In the genomic region with DNA sequence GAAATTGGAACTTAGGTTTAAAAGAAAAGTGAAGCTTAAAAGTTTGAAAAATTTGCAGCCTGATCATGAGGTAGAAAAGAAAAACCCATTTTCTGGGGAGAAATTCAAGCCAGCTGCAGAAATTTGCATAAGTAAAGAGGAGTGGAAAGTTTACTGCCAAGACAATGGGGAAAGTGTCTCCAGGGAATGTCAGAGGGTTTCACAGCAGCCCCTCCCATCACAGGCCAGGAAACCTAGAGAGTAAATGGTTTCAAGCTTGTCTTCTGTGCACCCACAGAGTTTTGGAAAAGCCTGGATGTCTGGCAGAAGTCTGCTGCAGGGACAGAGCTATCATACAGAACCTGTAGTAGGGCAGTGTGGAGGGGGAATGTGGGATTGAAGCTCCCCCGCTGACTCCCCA, we compare ENCODE assay signal across 1 cellular context.
TF ChIP-seq lines count a peak whose summit lies in the region.

No MANE protein-coding gene starts in this region.

TF ChIP-seq in GM23338, 12 proteins besides CTCF, POLR2A, EP300 and RAD21:
- TF ChIP-seq, protein P1, sequence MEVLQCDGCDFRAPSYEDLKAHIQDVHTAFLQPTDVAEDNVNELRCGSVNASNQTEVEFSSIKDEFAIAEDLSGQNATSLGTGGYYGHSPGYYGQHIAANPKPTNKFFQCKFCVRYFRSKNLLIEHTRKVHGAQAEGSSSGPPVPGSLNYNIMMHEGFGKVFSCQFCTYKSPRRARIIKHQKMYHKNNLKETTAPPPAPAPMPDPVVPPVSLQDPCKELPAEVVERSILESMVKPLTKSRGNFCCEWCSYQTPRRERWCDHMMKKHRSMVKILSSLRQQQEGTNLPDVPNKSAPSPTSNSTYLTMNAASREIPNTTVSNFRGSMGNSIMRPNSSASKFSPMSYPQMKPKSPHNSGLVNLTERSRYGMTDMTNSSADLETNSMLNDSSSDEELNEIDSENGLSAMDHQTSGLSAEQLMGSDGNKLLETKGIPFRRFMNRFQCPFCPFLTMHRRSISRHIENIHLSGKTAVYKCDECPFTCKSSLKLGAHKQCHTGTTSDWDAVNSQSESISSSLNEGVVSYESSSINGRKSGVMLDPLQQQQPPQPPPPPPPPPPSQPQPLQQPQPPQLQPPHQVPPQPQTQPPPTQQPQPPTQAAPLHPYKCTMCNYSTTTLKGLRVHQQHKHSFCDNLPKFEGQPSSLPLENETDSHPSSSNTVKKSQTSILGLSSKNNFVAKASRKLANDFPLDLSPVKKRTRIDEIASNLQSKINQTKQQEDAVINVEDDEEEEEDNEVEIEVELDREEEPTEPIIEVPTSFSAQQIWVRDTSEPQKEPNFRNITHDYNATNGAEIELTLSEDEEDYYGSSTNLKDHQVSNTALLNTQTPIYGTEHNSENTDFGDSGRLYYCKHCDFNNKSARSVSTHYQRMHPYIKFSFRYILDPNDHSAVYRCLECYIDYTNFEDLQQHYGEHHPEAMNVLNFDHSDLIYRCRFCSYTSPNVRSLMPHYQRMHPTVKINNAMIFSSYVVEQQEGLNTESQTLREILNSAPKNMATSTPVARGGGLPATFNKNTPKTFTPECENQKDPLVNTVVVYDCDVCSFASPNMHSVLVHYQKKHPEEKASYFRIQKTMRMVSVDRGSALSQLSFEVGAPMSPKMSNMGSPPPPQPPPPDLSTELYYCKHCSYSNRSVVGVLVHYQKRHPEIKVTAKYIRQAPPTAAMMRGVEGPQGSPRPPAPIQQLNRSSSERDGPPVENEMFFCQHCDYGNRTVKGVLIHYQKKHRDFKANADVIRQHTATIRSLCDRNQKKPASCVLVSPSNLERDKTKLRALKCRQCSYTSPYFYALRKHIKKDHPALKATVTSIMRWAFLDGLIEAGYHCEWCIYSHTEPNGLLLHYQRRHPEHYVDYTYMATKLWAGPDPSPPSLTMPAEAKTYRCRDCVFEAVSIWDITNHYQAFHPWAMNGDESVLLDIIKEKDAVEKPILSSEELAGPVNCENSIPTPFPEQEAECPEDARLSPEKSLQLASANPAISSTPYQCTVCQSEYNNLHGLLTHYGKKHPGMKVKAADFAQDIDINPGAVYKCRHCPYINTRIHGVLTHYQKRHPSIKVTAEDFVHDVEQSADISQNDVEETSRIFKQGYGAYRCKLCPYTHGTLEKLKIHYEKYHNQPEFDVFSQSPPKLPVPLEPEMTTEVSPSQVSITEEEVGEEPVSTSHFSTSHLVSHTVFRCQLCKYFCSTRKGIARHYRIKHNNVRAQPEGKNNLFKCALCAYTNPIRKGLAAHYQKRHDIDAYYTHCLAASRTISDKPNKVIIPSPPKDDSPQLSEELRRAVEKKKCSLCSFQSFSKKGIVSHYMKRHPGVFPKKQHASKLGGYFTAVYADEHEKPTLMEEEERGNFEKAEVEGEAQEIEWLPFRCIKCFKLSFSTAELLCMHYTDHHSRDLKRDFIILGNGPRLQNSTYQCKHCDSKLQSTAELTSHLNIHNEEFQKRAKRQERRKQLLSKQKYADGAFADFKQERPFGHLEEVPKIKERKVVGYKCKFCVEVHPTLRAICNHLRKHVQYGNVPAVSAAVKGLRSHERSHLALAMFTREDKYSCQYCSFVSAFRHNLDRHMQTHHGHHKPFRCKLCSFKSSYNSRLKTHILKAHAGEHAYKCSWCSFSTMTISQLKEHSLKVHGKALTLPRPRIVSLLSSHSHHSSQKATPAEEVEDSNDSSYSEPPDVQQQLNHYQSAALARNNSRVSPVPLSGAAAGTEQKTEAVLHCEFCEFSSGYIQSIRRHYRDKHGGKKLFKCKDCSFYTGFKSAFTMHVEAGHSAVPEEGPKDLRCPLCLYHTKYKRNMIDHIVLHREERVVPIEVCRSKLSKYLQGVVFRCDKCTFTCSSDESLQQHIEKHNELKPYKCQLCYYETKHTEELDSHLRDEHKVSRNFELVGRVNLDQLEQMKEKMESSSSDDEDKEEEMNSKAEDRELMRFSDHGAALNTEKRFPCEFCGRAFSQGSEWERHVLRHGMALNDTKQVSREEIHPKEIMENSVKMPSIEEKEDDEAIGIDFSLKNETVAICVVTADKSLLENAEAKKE (CRISPR knock-in tag; IDR thresholded peaks at IDR 0.05), result no peak
- TF ChIP-seq EZH2 (IDR thresholded peaks at IDR 0.05; ENCODE audit: low read depth, unreplicated experiment), result no peak
- no peak for TF ChIP-seq ZNF331 (CRISPR knock-in tag; IDR thresholded peaks at IDR 0.05; ENCODE audit: low read depth)
- no peak for TF ChIP-seq JUNB (IDR thresholded peaks at IDR 0.05; ENCODE audit: unreplicated experiment)
- no peak for TF ChIP-seq POLR2AphosphoS5 (IDR thresholded peaks at IDR 0.05; ENCODE audit: low read depth)
- TF ChIP-seq, protein P2, sequence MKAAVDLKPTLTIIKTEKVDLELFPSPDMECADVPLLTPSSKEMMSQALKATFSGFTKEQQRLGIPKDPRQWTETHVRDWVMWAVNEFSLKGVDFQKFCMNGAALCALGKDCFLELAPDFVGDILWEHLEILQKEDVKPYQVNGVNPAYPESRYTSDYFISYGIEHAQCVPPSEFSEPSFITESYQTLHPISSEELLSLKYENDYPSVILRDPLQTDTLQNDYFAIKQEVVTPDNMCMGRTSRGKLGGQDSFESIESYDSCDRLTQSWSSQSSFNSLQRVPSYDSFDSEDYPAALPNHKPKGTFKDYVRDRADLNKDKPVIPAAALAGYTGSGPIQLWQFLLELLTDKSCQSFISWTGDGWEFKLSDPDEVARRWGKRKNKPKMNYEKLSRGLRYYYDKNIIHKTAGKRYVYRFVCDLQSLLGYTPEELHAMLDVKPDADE (IDR thresholded peaks at IDR 0.05), result no peak
- no peak for TF ChIP-seq ZNF114 (CRISPR knock-in tag; IDR thresholded peaks at IDR 0.05)
- TF ChIP-seq EZH2phosphoT487 (IDR thresholded peaks at IDR 0.05; ENCODE audit: unreplicated experiment), result no peak
- TF ChIP-seq NANOG (IDR thresholded peaks at IDR 0.05; ENCODE audit: borderline replicate concordance), result no peak
- TF ChIP-seq, protein P3, sequence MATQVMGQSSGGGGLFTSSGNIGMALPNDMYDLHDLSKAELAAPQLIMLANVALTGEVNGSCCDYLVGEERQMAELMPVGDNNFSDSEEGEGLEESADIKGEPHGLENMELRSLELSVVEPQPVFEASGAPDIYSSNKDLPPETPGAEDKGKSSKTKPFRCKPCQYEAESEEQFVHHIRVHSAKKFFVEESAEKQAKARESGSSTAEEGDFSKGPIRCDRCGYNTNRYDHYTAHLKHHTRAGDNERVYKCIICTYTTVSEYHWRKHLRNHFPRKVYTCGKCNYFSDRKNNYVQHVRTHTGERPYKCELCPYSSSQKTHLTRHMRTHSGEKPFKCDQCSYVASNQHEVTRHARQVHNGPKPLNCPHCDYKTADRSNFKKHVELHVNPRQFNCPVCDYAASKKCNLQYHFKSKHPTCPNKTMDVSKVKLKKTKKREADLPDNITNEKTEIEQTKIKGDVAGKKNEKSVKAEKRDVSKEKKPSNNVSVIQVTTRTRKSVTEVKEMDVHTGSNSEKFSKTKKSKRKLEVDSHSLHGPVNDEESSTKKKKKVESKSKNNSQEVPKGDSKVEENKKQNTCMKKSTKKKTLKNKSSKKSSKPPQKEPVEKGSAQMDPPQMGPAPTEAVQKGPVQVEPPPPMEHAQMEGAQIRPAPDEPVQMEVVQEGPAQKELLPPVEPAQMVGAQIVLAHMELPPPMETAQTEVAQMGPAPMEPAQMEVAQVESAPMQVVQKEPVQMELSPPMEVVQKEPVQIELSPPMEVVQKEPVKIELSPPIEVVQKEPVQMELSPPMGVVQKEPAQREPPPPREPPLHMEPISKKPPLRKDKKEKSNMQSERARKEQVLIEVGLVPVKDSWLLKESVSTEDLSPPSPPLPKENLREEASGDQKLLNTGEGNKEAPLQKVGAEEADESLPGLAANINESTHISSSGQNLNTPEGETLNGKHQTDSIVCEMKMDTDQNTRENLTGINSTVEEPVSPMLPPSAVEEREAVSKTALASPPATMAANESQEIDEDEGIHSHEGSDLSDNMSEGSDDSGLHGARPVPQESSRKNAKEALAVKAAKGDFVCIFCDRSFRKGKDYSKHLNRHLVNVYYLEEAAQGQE (IDR thresholded peaks at IDR 0.05; ENCODE audit: unreplicated experiment), result no peak
- TF ChIP-seq CREB1 (CRISPR knock-in tag; IDR thresholded peaks at IDR 0.05; ENCODE audit: low read depth), result no peak
- TF ChIP-seq STAT1 (IDR thresholded peaks at IDR 0.05; ENCODE audit: unreplicated experiment), result no peak
